Comparison of ENCODE assay signal across 28 cellular contexts in the genomic region with DNA sequence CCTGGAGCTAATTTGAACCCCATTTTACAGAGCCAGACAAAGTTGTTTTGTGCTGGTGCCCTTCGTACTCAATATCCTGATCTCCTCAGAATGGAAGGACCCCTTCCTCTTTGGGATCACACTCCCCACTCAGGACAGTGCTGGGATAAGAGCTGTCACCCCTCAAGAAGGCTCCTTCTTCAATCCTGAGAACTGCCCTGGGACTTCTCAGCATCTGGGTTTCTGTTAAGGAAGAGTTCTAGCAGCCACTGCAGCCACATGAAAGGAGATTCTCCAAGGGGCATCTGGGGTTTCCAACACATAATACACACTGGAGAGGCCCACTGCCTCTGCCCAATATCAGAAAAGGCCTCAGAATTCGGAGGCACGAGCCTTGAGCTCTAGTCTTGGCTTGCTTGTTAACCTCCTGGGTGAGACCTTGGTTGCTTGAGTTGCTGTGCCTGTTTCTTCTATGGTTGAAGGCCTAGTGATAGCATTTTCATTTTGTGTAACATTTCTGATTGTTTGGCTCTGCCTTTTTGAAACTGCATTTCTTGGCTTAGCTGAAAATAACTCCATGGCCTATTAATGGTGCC.
"Had no signal": no experiment of that assay in that cellular context is flagged by ENCODE, and none has a peak within 500 bp of the region (broad histone marks: within the 10 kb centered on the region; RNA-seq: fewer than 3 reads in every experiment).

No MANE protein-coding gene starts in this region.

- H3K27ac Mint-ChIP-seq: memory B cell; mesothelial cell of epicardium; naive thymus-derived CD4-positive, alpha-beta T cell; nephron; neural progenitor cell had no signal

- ATAC-seq: gastrocnemius medialis; left lobe of liver; mucosa of descending colon; naive thymus-derived CD4-positive, alpha-beta T cell; sciatic nerve had no signal

- H2AFZ ChIP-seq: neural progenitor cell had no signal

- H3K27me3 ChIP-seq: colonic mucosa, gastrocnemius medialis, neural progenitor cell, right atrium auricular region, tibial nerve, vagina had no signal

- H3K9ac ChIP-seq: neural progenitor cell had no signal

- H3K4me1 ChIP-seq: colonic mucosa, prostate gland, right atrium auricular region, vagina had no signal

- DNase-seq: colonic mucosa; dermis blood vessel endothelial cell; effector memory CD4-positive, alpha-beta T cell; erythroblast; foreskin fibroblast; gastrocnemius medialis; head of caudate nucleus; kidney; mucosa of descending colon; naive thymus-derived CD4-positive, alpha-beta T cell; stimulated activated CD4-positive, alpha-beta T cell treated with anti-CD3 and anti-CD28 coated beads, Interleukin-12 subunit alpha, Interleukin-12 subunit beta, amount 100 ng/mL, for 4 hours; stimulated activated CD4-positive, alpha-beta T cell treated with anti-CD3 and anti-CD28 coated beads, Interleukin-1b, Interleukin-23, amount 100 ng/mL, for 48 hours; stimulated activated CD4-positive, alpha-beta T cell treated with anti-CD3 and anti-CD28 coated beads, Interleukin-4, amount 100 ng/mL, for 1 hour; stimulated activated CD8-positive, alpha-beta memory T cell treated with anti-CD3 and anti-CD28 coated beads, Interleukin-4, amount 100 ng/mL, for 48 hours; stimulated activated naive CD4-positive, alpha-beta T cell treated with Interleukin-2 at 50 U/mL for 16 hours had no signal

- H3K4me1 Mint-ChIP-seq: memory B cell; naive thymus-derived CD4-positive, alpha-beta T cell had no signal

- H3K27me3 Mint-ChIP-seq: memory B cell; naive thymus-derived CD4-positive, alpha-beta T cell had no signal

- H3K9me3 Mint-ChIP-seq: memory B cell, neural progenitor cell had no signal

- H3K36me3 ChIP-seq: colonic mucosa, gastrocnemius medialis, neural progenitor cell, prostate gland, right atrium auricular region, thoracic aorta, tibial nerve, vagina had no signal

- H3K36me3 Mint-ChIP-seq: memory B cell; mesothelial cell of epicardium; naive thymus-derived CD4-positive, alpha-beta T cell; neural progenitor cell had no signal

- H3K9me3 ChIP-seq: colonic mucosa, gastrocnemius medialis, mucosa of descending colon, prostate gland, right atrium auricular region, thoracic aorta, vagina had no signal

- H3K4me2 ChIP-seq: neural progenitor cell, smooth muscle cell had no signal

- H3K4me3 ChIP-seq: colonic mucosa, gastrocnemius medialis, lung, mucosa of descending colon, neural progenitor cell, prostate gland, right atrium auricular region, smooth muscle cell, thoracic aorta, tibial nerve, vagina had no signal

- H3K27ac ChIP-seq: colonic mucosa, gastrocnemius medialis, neural progenitor cell, prostate gland, right atrium auricular region, thoracic aorta, tibial nerve, vagina had no signal

- H3K4me3 Mint-ChIP-seq: memory B cell; mesothelial cell of epicardium; naive thymus-derived CD4-positive, alpha-beta T cell; nephron; neural progenitor cell had no signal
